Comparison of ENCODE assay signal across 17 cellular contexts in genomic region chr16:46627746-46628145, GRCh38. TPM values are rescaled to one million over a fixed set of nuclear protein-coding genes. Genes with fewer than 3 reads are reported as not detected.
A peak's percentile ranks its signal among the peaks of the same experiment; 100 is the strongest.
DNase-seq lines count a peak whose midpoint lies in the region; ATAC-seq, FAIRE-seq and TF ChIP-seq lines count a peak whose summit lies in the region.
"Had no signal": no experiment of that assay in that cellular context is flagged by ENCODE, and none has a peak within 500 bp of the region (broad histone marks: within the 10 kb centered on the region; RNA-seq: fewer than 3 reads in every experiment).

No MANE protein-coding gene starts in this region.

- H3K14ac ChIP-seq in IMR-90 (replicated peaks; ENCODE audit: low read depth, low read length) (no peak overlapping the region), trophoblast cell (ENCODE audit: low read length) (no peak overlapping the region)

- CTCF ChIA-PET in IMR-90 (lab: Yijun Ruan, JAX) (no interaction called here), K562 (lab: Yijun Ruan, JAX; ENCODE audit: low intra/inter-chr PET ratio) (no interaction called here)
- CTCF ChIA-PET in activated CD4-positive, alpha-beta memory T cell treated with anti-CD3 and anti-CD28 coated beads, Interleukin-2, amount 10 ng/mL, durations not matched to agents 7 days and 5 days (lab: Charles Lee): interaction anchor here (0.6 kb wide), 1 partner anchor 73 kb away, joined by 3 read pairs; no protein-coding TSS in a partner anchor

- no peaks in the 10 kb centered on the region for H3K9me3 Mint-ChIP-seq in activated CD4-positive, alpha-beta memory T cell treated with anti-CD3 and anti-CD28 coated beads, Interleukin-2, amount 10 ng/mL, durations not matched to agents 7 days and 5 days
- H3K9me3 Mint-ChIP-seq: CD8-positive, alpha-beta T cell; H9 had no signal

- H2BK12ac ChIP-seq in trophoblast cell (ENCODE audit: low read length): no peak overlapping the region

- H3K9me3 ChIP-seq in IMR-90 (ENCODE audit: control insufficient read depth, insufficient read depth, low read length) (no peaks in the 10 kb centered on the region), K562 (replicated peaks; ENCODE audit: control insufficient read depth, insufficient read depth, low read depth, low read length) (no peaks in the 10 kb centered on the region), trophoblast cell (ENCODE audit: insufficient read depth, low read depth, low read length) (no peaks in the 10 kb centered on the region)
- H3K9me3 ChIP-seq: BLaER1 had no signal

- WGBS in IMR-90 (ENCODE audit: extremely low coverage in 2 of 2, insufficient read length in 1 of 2), 2 experiments: no CpG with 5 or more reads among the region's 5 CpGs
- WGBS in K562 (ENCODE audit: insufficient coverage, low coverage, missing lambda C conversion rate): 12% methylated on average over 5 of the region's 5 CpGs
- no CpG with 5 or more reads among the region's 5 CpGs for WGBS in trophoblast cell (ENCODE audit: extremely low coverage, insufficient coverage, insufficient read length)

- H3K4ac ChIP-seq in IMR-90 (ENCODE audit: low read depth, low read length): no peak overlapping the region
- no peak overlapping the region for H3K4ac ChIP-seq in trophoblast cell (ENCODE audit: low read depth, low read length)

- H2BK5ac ChIP-seq in IMR-90 (ENCODE audit: low read depth, low read length, poor library complexity, severe bottlenecking): no peak overlapping the region
- no peak overlapping the region for H2BK5ac ChIP-seq in trophoblast cell (ENCODE audit: low read depth, low read length, poor library complexity)

- no peak for TF ChIP-seq EP300 in K562 (IDR thresholded peaks at IDR 0.05; ENCODE audit: low read length)

- H3K4me3 ChIP-seq in IMR-90 (ENCODE audit: insufficient read depth, low read depth, low read length) (no peak overlapping the region), K562 (no peak overlapping the region), trophoblast cell (ENCODE audit: low read depth, low read length) (no peak overlapping the region)
- H3K4me3 ChIP-seq: BLaER1, GM12878 had no signal

- BruUV-seq in IMR-90 (replicated peaks; lab: Mats Ljungman, UMichigan): no TSS peak
- BruUV-seq in K562 (replicated peaks; lab: Mats Ljungman, UMichigan): no TSS peak

- no peak overlapping the region for H3K18ac ChIP-seq in IMR-90 (ENCODE audit: low read depth, low read length)
- H3K18ac ChIP-seq in trophoblast cell (ENCODE audit: low read length): no peak overlapping the region

- H2AFZ ChIP-seq in IMR-90 (replicated peaks; ENCODE audit: low read length, poor library complexity) (no peak overlapping the region), K562 (ENCODE audit: low read depth, low read length) (no peak overlapping the region), trophoblast cell (ENCODE audit: insufficient read depth, low read length, poor library complexity) (no peak overlapping the region)

- TF ChIP-seq RAD21 in IMR-90 (IDR thresholded peaks at IDR 0.05; ENCODE audit: low read length): no peak
- TF ChIP-seq RAD21 in K562 (CRISPR knock-in tag; conservative IDR thresholded peaks at IDR 0.05 in 1 of 2, IDR thresholded peaks at IDR 0.05 in 1 of 2): no peak

- H4K91ac ChIP-seq in IMR-90 (ENCODE audit: insufficient read depth, low read depth, low read length) (no peak overlapping the region), trophoblast cell (ENCODE audit: low read depth, low read length) (no peak overlapping the region)

- TF ChIP-seq CTCF in IMR-90 (conservative IDR thresholded peaks at IDR 0.05; ENCODE audit: low read depth, low read length): no peak
- TF ChIP-seq CTCF in K562 (IDR thresholded peaks at IDR 0.05 in 2 of 3, conservative IDR thresholded peaks at IDR 0.05 in 1 of 3; ENCODE audit: insufficient read depth in 2 of 3, low read depth in 1 of 3, low read length in 3 of 3): no peak
- no peak for TF ChIP-seq CTCF in foreskin keratinocyte (conservative IDR thresholded peaks at IDR 0.05)

- no peak overlapping the region for H4K12ac ChIP-seq in trophoblast cell (ENCODE audit: low read depth, low read length)

- no peak overlapping the region for H3K27ac ChIP-seq in IMR-90 (ENCODE audit: insufficient read depth, low read length)
- no peak overlapping the region for H3K27ac ChIP-seq in K562 (ENCODE audit: extremely low read depth, low read depth, low read length)
- no peak overlapping the region for H3K27ac ChIP-seq in trophoblast cell (ENCODE audit: low read depth, low read length)
- H3K27ac ChIP-seq in foreskin keratinocyte: no peak overlapping the region
- H3K27ac ChIP-seq: BLaER1 had no signal

- in situ Hi-C loops in IMR-90 (cut with MboI; ENCODE audit: low sequenced_read_pairs) (no loop called here), K562 (cut with MboI) (no loop called here)

- H3K4me3 Mint-ChIP-seq in activated CD4-positive, alpha-beta memory T cell treated with anti-CD3 and anti-CD28 coated beads, Interleukin-2, amount 10 ng/mL, durations not matched to agents 7 days and 5 days: no peak overlapping the region
- H3K4me3 Mint-ChIP-seq: CD8-positive, alpha-beta T cell; H9 had no signal

- POLR2A ChIA-PET in IMR-90 (lab: Charles Lee; ENCODE audit: unreplicated experiment): no interaction called here
- POLR2A ChIA-PET in K562 (lab: Yijun Ruan, JAX): interaction anchor here (0.6 kb wide), 1 partner anchor 27 kb away, joined by 4 read pairs; no protein-coding TSS in a partner anchor
- POLR2A ChIA-PET in activated CD4-positive, alpha-beta memory T cell treated with anti-CD3 and anti-CD28 coated beads, Interleukin-2, amount 10 ng/mL, durations not matched to agents 7 days and 5 days (lab: Charles Lee): no interaction called here

- H2BK120ac ChIP-seq in IMR-90 (ENCODE audit: low read depth, low read length): no peak overlapping the region
- H2BK120ac ChIP-seq in trophoblast cell (ENCODE audit: insufficient read depth, low read length, poor library complexity): no peak overlapping the region

- H3K27me3 ChIP-seq in IMR-90 (ENCODE audit: control insufficient read depth, insufficient read depth, low read length) (no peaks in the 10 kb centered on the region), K562 (ENCODE audit: control insufficient read depth in 2 of 2, insufficient read depth in 2 of 2, low read length in 2 of 2) (no peaks in the 10 kb centered on the region; a peak in 1 of 5 replicates), trophoblast cell (ENCODE audit: insufficient read depth, low read length) (no peaks in the 10 kb centered on the region), foreskin keratinocyte (peaks cover 3% of the 10 kb centered on the region)
- H3K27me3 ChIP-seq: BLaER1 had no signal

- no peak overlapping the region for H2BK20ac ChIP-seq in IMR-90 (ENCODE audit: low read depth, low read length)

- H3K4me2 ChIP-seq in IMR-90 (ENCODE audit: low read depth, low read length) (no peak overlapping the region), K562 (ENCODE audit: insufficient read depth, low read length) (no peak overlapping the region), trophoblast cell (ENCODE audit: low read length) (no peak overlapping the region)
- H3K4me2 ChIP-seq: BLaER1 had no signal

- TF ChIP-seq POLR2A in IMR-90 (IDR thresholded peaks at IDR 0.05; ENCODE audit: low read depth, low read length) (no peak), K562 (conservative IDR thresholded peaks at IDR 0.05) (no peak)

- no peak for FAIRE-seq in K562 (lab: Jason Lieb, UNC)
- FAIRE-seq: GM12878, HTR-8/SVneo had no signal

- ATAC-seq in IMR-90 (ENCODE audit: low read depth) (no peak), K562 (no peak), foreskin keratinocyte (no peak), Right ventricle myocardium superior (ENCODE audit: poor library complexity) (no peak)
- ATAC-seq: CD8-positive, alpha-beta T cell; GM12878 had no signal

- H3K36me3 Mint-ChIP-seq in activated CD4-positive, alpha-beta memory T cell treated with anti-CD3 and anti-CD28 coated beads, Interleukin-2, amount 10 ng/mL, durations not matched to agents 7 days and 5 days (ENCODE audit: low read depth): no peaks in the 10 kb centered on the region
- H3K36me3 Mint-ChIP-seq: CD8-positive, alpha-beta T cell had no signal

- H4K8ac ChIP-seq in IMR-90 (ENCODE audit: low read depth in 2 of 2, low read length in 2 of 2): no peak overlapping the region
- no peak overlapping the region for H4K8ac ChIP-seq in trophoblast cell (ENCODE audit: low read depth, low read length)

- dilution Hi-C loops in IMR-90 (cut with HindIII; ENCODE audit: low sequenced_read_pairs, unreplicated experiment): no loop called here

- H3K4me1 ChIP-seq in IMR-90 (ENCODE audit: control insufficient read depth, insufficient read depth, low read length) (peaks cover 8% of the 10 kb centered on the region), K562 (replicated peaks in 1 of 2; ENCODE audit: control insufficient read depth in 2 of 2, insufficient read depth in 2 of 2, low read length in 2 of 2) (peaks cover under 1 to 10% of the 10 kb centered on the region in 2 experiments; a peak in 4 of 5 replicates), trophoblast cell (ENCODE audit: control insufficient read depth in 1 of 2, insufficient read depth in 2 of 2, low read length in 2 of 2) (peaks cover 3 to 6% of the 10 kb centered on the region in 2 experiments), foreskin keratinocyte (no peaks in the 10 kb centered on the region)
- H3K4me1 ChIP-seq: BLaER1 had no signal

- no peaks in the 10 kb centered on the region for H3K79me1 ChIP-seq in IMR-90 (ENCODE audit: low read depth in 1 of 2, low read length in 2 of 2)
- peaks cover 2% of the 10 kb centered on the region for H3K79me1 ChIP-seq in trophoblast cell (ENCODE audit: low read length)

- no peak overlapping the region for H3K56ac ChIP-seq in IMR-90 (ENCODE audit: extremely low read depth, insufficient read depth, low read length)

- H3K4me1 Mint-ChIP-seq in activated CD4-positive, alpha-beta memory T cell treated with anti-CD3 and anti-CD28 coated beads, Interleukin-2, amount 10 ng/mL, durations not matched to agents 7 days and 5 days: peaks cover 2% of the 10 kb centered on the region

- no peaks in the 10 kb centered on the region for H3K27me3 Mint-ChIP-seq in activated CD4-positive, alpha-beta memory T cell treated with anti-CD3 and anti-CD28 coated beads, Interleukin-2, amount 10 ng/mL, durations not matched to agents 7 days and 5 days

- H3K9ac ChIP-seq in IMR-90 (ENCODE audit: low read depth, low read length) (no peak overlapping the region), K562 (ENCODE audit: insufficient read depth in 1 of 2, low read depth in 2 of 2, low read length in 2 of 2) (no peak overlapping the region), trophoblast cell (ENCODE audit: low read length) (no peak overlapping the region)
- H3K9ac ChIP-seq: BLaER1 had no signal

- H3K27ac Mint-ChIP-seq in activated CD4-positive, alpha-beta memory T cell treated with anti-CD3 and anti-CD28 coated beads, Interleukin-2, amount 10 ng/mL, durations not matched to agents 7 days and 5 days: no peak overlapping the region
- H3K27ac Mint-ChIP-seq: CD8-positive, alpha-beta T cell; H9 had no signal

- H3K79me2 ChIP-seq in K562 (ENCODE audit: control insufficient read depth, insufficient read depth, low read length) (no peaks in the 10 kb centered on the region), trophoblast cell (ENCODE audit: control insufficient read depth, insufficient read depth, low read length, poor library complexity) (no peaks in the 10 kb centered on the region)

- intact Hi-C loops in IMR-90 (cut with micrococcal nuclease): no loop called here
- intact Hi-C loops in K562 (cut with micrococcal nuclease): no loop called here
- intact Hi-C loops in Right ventricle myocardium superior (cut with DNase I): no loop called here

- no peak overlapping the region for H3K23ac ChIP-seq in IMR-90 (ENCODE audit: low read depth, low read length)
- H3K23ac ChIP-seq in trophoblast cell (ENCODE audit: low read length): no peak overlapping the region

- H4K20me1 ChIP-seq in IMR-90 (ENCODE audit: insufficient read depth, low read length) (no peaks in the 10 kb centered on the region), K562 (replicated peaks; ENCODE audit: control insufficient read depth, insufficient read depth, low read length) (no peaks in the 10 kb centered on the region)
- H4K20me1 ChIP-seq: BLaER1 had no signal

- H3K36me3 ChIP-seq in IMR-90 (ENCODE audit: control insufficient read depth, insufficient read depth, low read length) (no peaks in the 10 kb centered on the region), K562 (ENCODE audit: control insufficient read depth, insufficient read depth, low read length) (no peaks in the 10 kb centered on the region), trophoblast cell (ENCODE audit: control insufficient read depth in 1 of 2, insufficient read depth in 2 of 2, low read length in 2 of 2) (no peaks in the 10 kb centered on the region)
- H3K36me3 ChIP-seq: BLaER1 had no signal

- H2AK5ac ChIP-seq in IMR-90 (ENCODE audit: low read depth, low read length) (no peak overlapping the region), trophoblast cell (ENCODE audit: low read length) (no peak overlapping the region)

- DNase-seq in IMR-90 (peak; percentile 25), K562 (ENCODE audit: extremely low read depth in 1 of 4, low spot score in 3 of 4) (peak in 1 of 4 experiments; percentile 28), left kidney (ENCODE audit: low read depth, low spot score) (peak; percentile 32), trophoblast cell (peak; percentile 34 to 70), foreskin keratinocyte (no peak), Right ventricle myocardium superior (no peak)
- no peak for DNase-seq in activated CD4-positive, alpha-beta memory T cell treated with anti-CD3 and anti-CD28 coated beads, Interleukin-2, amount 10 ng/mL, durations not matched to agents 7 days and 5 days
- DNase-seq: 8988T; Calu3; CD8-positive, alpha-beta T cell; DMS79 treated with DMSO at 0.1 percent for 48 hours; GF-D8; GOT3; H9 had no signal

- no peak overlapping the region for H2BK15ac ChIP-seq in IMR-90 (ENCODE audit: low read depth, low read length)

- H4K5ac ChIP-seq in IMR-90 (ENCODE audit: low read depth, low read length): no peak overlapping the region

- peaks cover 8% of the 10 kb centered on the region; the same call in 1 of the 2 replicates for H3K9me1 ChIP-seq in IMR-90 (ENCODE audit: insufficient read depth, low read length)
- no peaks in the 10 kb centered on the region for H3K9me1 ChIP-seq in K562 (ENCODE audit: control insufficient read depth, insufficient read depth, low read length)

- no peak overlapping the region for H2AK9ac ChIP-seq in IMR-90 (replicated peaks; ENCODE audit: low read depth, low read length, poor library complexity)

RNA-seq across cellular contexts. Expression of gene SHCBP1, which starts 6.6 kb away (rescaled TPM):
- total RNA-seq in IMR-90 (2012; rRNA removed): 18.3 and 35.3 TPM in 2 replicates
- polyA plus RNA-seq in IMR-90 (2012; rRNA removed): 15.6 and 18.6 TPM in 2 replicates
- polyA plus RNA-seq in IMR-90 (2012; cell fraction: cytosol; rRNA removed): 2.4 and 7.3 TPM in 2 replicates
- polyA plus RNA-seq in IMR-90 (2012; cell fraction: nucleus; rRNA removed; ENCODE audit: low replicate concordance): 0.76 and 3.9 TPM in 2 replicates
- total RNA-seq in K562 (2011; cell fraction: chromatin; rRNA removed; ENCODE audit: low replicate concordance): 57.4 and 121 TPM in 2 replicates
- 24.3 and 35.9 TPM in 2 replicates for total RNA-seq in K562 (2011; cell fraction: nucleolus; rRNA removed)
- 43.2 and 49.7 TPM in 2 replicates for total RNA-seq in K562 (2011; cell fraction: nucleoplasm; rRNA removed)
- total RNA-seq in K562 (2014; rRNA removed): 15.6 and 19.7 TPM in 2 replicates
- 22.3 and 22.4 TPM in 2 replicates for total RNA-seq in K562 (2014; rRNA removed; fragmentation: Illumina TruSeq; extraction: Trizol)
- 15.8 and 16.9 TPM in 2 replicates for total RNA-seq in K562 (2015; rRNA removed; fragmentation: Illumina TruSeq; extraction: Trizol)
- total RNA-seq in K562 (2021): 18.0 and 18.2 TPM in 2 replicates
- 21.3 and 29.6 TPM in 2 replicates for polyA plus RNA-seq in K562 (2011; rRNA removed)
- polyA plus RNA-seq in K562 (2011; cell fraction: cytosol; rRNA removed): 6.6 and 16.0 TPM in 2 replicates
- 13.6 and 19.8 TPM in 2 replicates for polyA plus RNA-seq in K562 (2011; cell fraction: nucleus; rRNA removed)
- 13.7 and 23.1 TPM in 2 replicates for polyA plus RNA-seq in K562 (2012)
- 18.0 and 21.0 TPM in 2 replicates for polyA plus RNA-seq in K562 (2014; fragmentation: Illumina TruSeq; extraction: Trizol)
- 1 to 10 TPM; 6.2 to 6.8 TPM for polyA plus RNA-seq in K562 (2014; fragmentation: Nextera tagmentation; extraction: Ambion mirVana)
- polyA plus RNA-seq in K562 (2014; rRNA removed): 20.6 and 21.1 TPM in 2 replicates
- 47.5 and 52.1 TPM in 2 replicates for polyA minus RNA-seq in K562 (2011; rRNA and poly(A)+ RNA removed)
- 14.6 and 15.5 TPM in 2 replicates for polyA minus RNA-seq in K562 (2011; cell fraction: cytosol; rRNA and poly(A)+ RNA removed)
- polyA minus RNA-seq in K562 (2011; cell fraction: nucleus; rRNA and poly(A)+ RNA removed): 24.6 and 42.8 TPM in 2 replicates
- polyA plus RNA-seq in trophoblast cell (2013): 11.2 and 12.0 TPM in 2 replicates
- 28.8 and 37.1 TPM in 2 replicates for total RNA-seq in foreskin keratinocyte
- 11.4 and 16.7 TPM in 2 replicates for polyA plus RNA-seq in foreskin keratinocyte
- 0.70 TPM for total RNA-seq in Right ventricle myocardium superior
- 10 to 100 TPM; 51.0 to 52.5 TPM for total RNA-seq in activated CD4-positive, alpha-beta memory T cell treated with anti-CD3 and anti-CD28 coated beads, Interleukin-2, amount 10 ng/mL, durations not matched to agents 7 days and 5 days

Comparison
In these comparisons a context has a peak if more than half of its experiments do, and no peak if none do; other contexts are left out.
1. DNase-seq: peak in IMR-90 (single experiment), left kidney (single experiment) and trophoblast cell (2 of 2); none in foreskin keratinocyte (0 of 2), Right ventricle myocardium superior (single experiment) and activated CD4-positive, alpha-beta memory T cell treated with anti-CD3 and anti-CD28 coated beads, Interleukin-2, amount 10 ng/mL, durations not matched to agents 7 days and 5 days (single experiment).